9 cellular contexts compared by ENCODE assay signal in the genomic region with DNA sequence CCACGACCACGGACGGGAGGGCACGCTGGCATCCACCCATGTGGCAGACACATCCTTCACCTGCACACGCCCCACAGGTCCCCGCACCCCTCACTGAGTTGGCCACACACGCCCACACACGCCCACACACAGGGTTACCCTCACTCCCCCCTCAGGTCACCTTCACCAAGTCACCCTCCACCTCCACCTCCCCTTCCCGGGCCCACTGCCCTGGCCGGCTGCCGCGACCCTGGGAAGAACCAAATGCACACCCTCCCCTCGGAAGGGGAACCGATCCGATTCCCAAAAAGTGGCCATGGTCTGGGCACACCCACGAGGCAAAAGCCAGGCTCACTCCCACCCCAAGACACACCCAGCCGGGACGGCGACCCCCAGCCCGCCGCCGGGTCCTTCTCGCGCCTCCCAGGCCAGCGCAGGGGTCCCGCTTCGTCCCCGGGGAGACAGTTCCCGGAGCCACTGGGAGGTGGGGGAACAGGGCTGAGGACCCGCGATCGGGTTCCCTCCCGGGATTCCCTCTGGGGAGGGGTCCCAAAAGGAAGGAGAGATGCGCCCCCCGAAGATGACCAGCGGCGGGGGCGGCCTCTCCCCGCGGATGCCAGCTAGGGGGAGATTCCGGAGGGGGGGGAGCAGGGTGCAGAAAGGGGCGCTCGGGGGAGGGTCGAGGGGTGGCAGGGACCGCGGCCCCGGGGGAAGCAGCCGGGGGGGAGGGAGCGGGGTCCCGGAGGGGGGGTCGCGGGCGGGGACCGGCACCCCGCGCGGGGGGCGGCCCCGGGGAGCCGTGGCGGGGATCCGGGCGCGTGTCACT. TPM values are rescaled to one million over a fixed set of nuclear protein-coding genes. Genes with fewer than 3 reads are reported as not detected.
DNase-seq lines count a peak whose midpoint lies in the region; ATAC-seq and TF ChIP-seq lines count a peak whose summit lies in the region.
"Had no signal": no experiment of that assay in that cellular context is flagged by ENCODE, and none has a peak within 500 bp of the region (broad histone marks: within the 10 kb centered on the region; RNA-seq: fewer than 3 reads in every experiment).

No MANE protein-coding gene starts in this region.

- peaks cover 15% of the 10 kb centered on the region for H3K4me1 Mint-ChIP-seq in activated naive CD4-positive, alpha-beta T cell treated with anti-CD3 and anti-CD28 coated beads, Interleukin-2, amount 50 U/mL, for 24 hours
- peaks cover 84% of the 10 kb centered on the region for H3K4me1 Mint-ChIP-seq in dendritic cell treated with granulocyte-macrophage colony-stimulating factor and Interleukin-4, amounts not matched to agents 40 ng/mL and 50 ng/mL, for 4 days (ENCODE audit: low read depth)

- H3K9me3 ChIP-seq in muscle layer of duodenum (ENCODE audit: control insufficient read depth in 1 of 2, low read length in 2 of 2) (no peaks in the 10 kb centered on the region), vagina (no peaks in the 10 kb centered on the region)

- peaks cover 14% of the 10 kb centered on the region for H3K27me3 Mint-ChIP-seq in activated naive CD4-positive, alpha-beta T cell treated with anti-CD3 and anti-CD28 coated beads, Interleukin-2, amount 50 U/mL, for 24 hours
- peaks cover 53% of the 10 kb centered on the region for H3K27me3 Mint-ChIP-seq in dendritic cell treated with granulocyte-macrophage colony-stimulating factor and Interleukin-4, amounts not matched to agents 40 ng/mL and 50 ng/mL, for 4 days

- no peaks in the 10 kb centered on the region for H3K9me3 Mint-ChIP-seq in activated naive CD4-positive, alpha-beta T cell treated with anti-CD3 and anti-CD28 coated beads, Interleukin-2, amount 50 U/mL, for 24 hours
- no peaks in the 10 kb centered on the region for H3K9me3 Mint-ChIP-seq in dendritic cell treated with granulocyte-macrophage colony-stimulating factor and Interleukin-4, amounts not matched to agents 40 ng/mL and 50 ng/mL, for 4 days

- no peaks in the 10 kb centered on the region for H3K36me3 ChIP-seq in muscle layer of duodenum (ENCODE audit: control insufficient read depth in 1 of 2, insufficient read depth in 2 of 2, low read length in 2 of 2)
- H3K36me3 ChIP-seq in vagina: no peaks in the 10 kb centered on the region

- peak overlapping the region; percentile 70 for H3K27ac Mint-ChIP-seq in activated naive CD4-positive, alpha-beta T cell treated with anti-CD3 and anti-CD28 coated beads, Interleukin-2, amount 50 U/mL, for 24 hours
- H3K27ac Mint-ChIP-seq in dendritic cell treated with granulocyte-macrophage colony-stimulating factor and Interleukin-4, amounts not matched to agents 40 ng/mL and 50 ng/mL, for 4 days: peak overlapping the region; percentile 77

- peaks cover 6% of the 10 kb centered on the region for H3K27me3 ChIP-seq in muscle layer of duodenum (ENCODE audit: low read depth, low read length)
- H3K27me3 ChIP-seq in vagina: no peaks in the 10 kb centered on the region

- H3K4me3 ChIP-seq in muscle layer of duodenum (ENCODE audit: low read depth in 1 of 2, low read length in 2 of 2): peak overlapping the region; percentile 59 to 78
- peak overlapping the region; percentile 45 to 72 for H3K4me3 ChIP-seq in vagina

- peak overlapping the region; percentile 80 for H3K4me3 Mint-ChIP-seq in activated naive CD4-positive, alpha-beta T cell treated with anti-CD3 and anti-CD28 coated beads, Interleukin-2, amount 50 U/mL, for 24 hours
- peak overlapping the region; percentile 91 for H3K4me3 Mint-ChIP-seq in dendritic cell treated with granulocyte-macrophage colony-stimulating factor and Interleukin-4, amounts not matched to agents 40 ng/mL and 50 ng/mL, for 4 days

- H3K36me3 Mint-ChIP-seq in activated naive CD4-positive, alpha-beta T cell treated with anti-CD3 and anti-CD28 coated beads, Interleukin-2, amount 50 U/mL, for 24 hours: no peaks in the 10 kb centered on the region
- peaks cover 13% of the 10 kb centered on the region for H3K36me3 Mint-ChIP-seq in dendritic cell treated with granulocyte-macrophage colony-stimulating factor and Interleukin-4, amounts not matched to agents 40 ng/mL and 50 ng/mL, for 4 days (ENCODE audit: low read depth)

- no peak for ATAC-seq in GM18502 (IDR thresholded peaks at IDR 0.05; ENCODE audit: poor library complexity, unreplicated experiment)
- ATAC-seq in GM21381 (IDR thresholded peaks at IDR 0.05; ENCODE audit: unreplicated experiment): no peak

- DNase-seq in activated naive CD4-positive, alpha-beta T cell (lab: John Stamatoyannopoulos, UW): no peak
- DNase-seq in vagina (ENCODE audit: extremely low spot score in 2 of 2) (no peak), cerebellar nuclear complex (lab: John Stamatoyannopoulos, UW) (no peak)
- DNase-seq: activated CD4-positive, alpha-beta T cell treated with anti-CD3 and anti-CD28 coated beads, Interleukin-2, amount 50 U/mL, for 48 hours had no signal

- TF ChIP-seq POLR2A in vagina (IDR thresholded peaks at IDR 0.05): no peak

- intact Hi-C loops in dendritic cell treated with granulocyte-macrophage colony-stimulating factor and Interleukin-4, amounts not matched to agents 40 ng/mL and 50 ng/mL, for 4 days (cut with micrococcal nuclease): no loop called here
- intact Hi-C loops in vagina (cut with DNase I): no loop called here

- H3K4me1 ChIP-seq in muscle layer of duodenum (ENCODE audit: control insufficient read depth in 1 of 2, insufficient read depth in 2 of 2, low read length in 2 of 2) (peaks cover 6 to 55% of the 10 kb centered on the region in 2 donors), vagina (peaks cover 53% of the 10 kb centered on the region)

- no peak for TF ChIP-seq CTCF in vagina (IDR thresholded peaks at IDR 0.05)

- H3K27ac ChIP-seq in muscle layer of duodenum (ENCODE audit: low read length): no peak overlapping the region
- peak overlapping the region; percentile 52 for H3K27ac ChIP-seq in vagina

RNA-seq across cellular contexts. Expression of a gene that starts 0.7 kb away (rescaled TPM):
- total RNA-seq in vagina: 20.1 TPM
